ENCODE assay signal across 8 cellular contexts in genomic region chr17:58330997-58331814, GRCh38.
A peak's percentile ranks its signal among the peaks of the same experiment; 100 is the strongest.
DNase-seq lines count a peak whose midpoint lies in the region; ATAC-seq and FAIRE-seq lines count a peak whose summit lies in the region.

No MANE protein-coding gene starts in this region.

- H3K4me3 ChIP-seq in iPS-20b (ENCODE audit: low read length) = no peak overlapping the region

- no peak for FAIRE-seq in RCC 7860 (lab: Jason Lieb, UNC)

- DNase-seq in NCI-H82 treated with DMSO at 0.1 percent for 48 hours (lab: John Stamatoyannopoulos, UW; ENCODE audit: unreplicated experiment) (peak; percentile 31), DMS153 (lab: John Stamatoyannopoulos, UW) (no peak), RCC 7860 (ENCODE audit: low spot score) (no peak)
- DNase-seq in activated T-cell treated with anti-CD3 and anti-CD28 coated beads, Interleukin-2, amount 50 U/mL, for 48 hours = peak; percentile 82 to 85
- peak; percentile 65 to 67 for DNase-seq in stimulated activated CD8-positive, alpha-beta memory T cell treated with anti-CD3 and anti-CD28 coated beads, Interleukin-15, amount 100 ng/mL, for 48 hours (ENCODE audit: low read depth in 2 of 2)

- H3K9me3 ChIP-seq in iPS-20b (ENCODE audit: insufficient read depth, low read depth, low read length) = no peaks in the 10 kb centered on the region

- H3K4me1 ChIP-seq in iPS-20b (ENCODE audit: insufficient read depth, low read length) = peaks cover 6% of the 10 kb centered on the region; the same call in 1 of the 2 replicates

- no peaks in the 10 kb centered on the region for H3K27me3 ChIP-seq in iPS-20b (ENCODE audit: insufficient read depth, low read length)

- no peak overlapping the region; the same call in 1 of the 2 replicates for H3K9ac ChIP-seq in iPS-20b (ENCODE audit: low read depth, low read length)

- ATAC-seq in GM21576 (IDR thresholded peaks at IDR 0.05; ENCODE audit: unreplicated experiment) (no peak), HG03469 (IDR thresholded peaks at IDR 0.05; ENCODE audit: unreplicated experiment) (no peak)

- H3K27ac ChIP-seq in iPS-20b (ENCODE audit: low read length) = peak overlapping the region; percentile 58

- H3K36me3 ChIP-seq in iPS-20b (ENCODE audit: insufficient read depth, low read depth, low read length) = no peaks in the 10 kb centered on the region

Comparison
In these comparisons a context has a peak if more than half of its experiments do, and no peak if none do; other contexts are left out.
1. DNase-seq: peak in NCI-H82 treated with DMSO at 0.1 percent for 48 hours (single experiment), activated T-cell treated with anti-CD3 and anti-CD28 coated beads, Interleukin-2, amount 50 U/mL, for 48 hours (2 of 2) and stimulated activated CD8-positive, alpha-beta memory T cell treated with anti-CD3 and anti-CD28 coated beads, Interleukin-15, amount 100 ng/mL, for 48 hours (2 of 2); none in DMS153 (single experiment) and RCC 7860 (single experiment).